Comparison of ENCODE assay signal across 33 cellular contexts in genomic region chr9:8431505-8431904, GRCh38.
"Had no signal": no experiment of that assay in that cellular context is flagged by ENCODE, and none has a peak within 500 bp of the region (broad histone marks: within the 10 kb centered on the region; RNA-seq: fewer than 3 reads in every experiment).

No MANE protein-coding gene starts in this region.

- H3K27me3 Mint-ChIP-seq: activated CD4-positive, alpha-beta memory T cell treated with anti-CD3 and anti-CD28 coated beads, Interleukin-2, amount 10 ng/mL, durations not matched to agents 7 days and 5 days; activated naive CD4-positive, alpha-beta T cell treated with anti-CD3 and anti-CD28 coated beads, Interleukin-2, amount 10 ng/mL, durations not matched to agents 7 days and 5 days; activated naive CD8-positive, alpha-beta T cell; activated naive CD8-positive, alpha-beta T cell treated with anti-CD3 and anti-CD28 coated beads, Interleukin-2, amount 50 U/mL, for 24 hours; T-cell had no signal

- H3K36me3 Mint-ChIP-seq: activated naive CD4-positive, alpha-beta T cell treated with anti-CD3 and anti-CD28 coated beads, Interleukin-2, amount 10 ng/mL, durations not matched to agents 7 days and 5 days; activated naive CD8-positive, alpha-beta T cell; T-cell had no signal

- ATAC-seq: K562, PC-3, Right ventricle myocardium inferior, SK-N-SH treated with all-trans-retinoic acid at 6 μM for 48 hours had no signal

- DNase-seq: activated CD4-positive, alpha-beta memory T cell treated with anti-CD3 and anti-CD28 coated beads, Interleukin-2, amount 10 ng/mL, durations not matched to agents 7 days and 5 days; activated CD4-positive, alpha-beta T cell treated with anti-CD3 and anti-CD28 coated beads for 1 hour; activated CD4-positive, alpha-beta T cell treated with anti-CD3 and anti-CD28 coated beads for 48 hours; activated CD4-positive, CD25-positive, alpha-beta regulatory T cell; activated gamma-delta T cell treated with Interleukin-2 at 50 U/mL for 16 hours; activated naive CD4-positive, alpha-beta T cell treated with anti-CD3 and anti-CD28 coated beads, Interleukin-2, amount 10 ng/mL, durations not matched to agents 7 days and 5 days; activated naive CD8-positive, alpha-beta T cell treated with anti-CD3 and anti-CD28 coated beads, Interleukin-2, amount 50 U/mL, for 24 hours; activated T-cell treated with anti-CD3 and anti-CD28 coated beads, Interleukin-2, amount 50 U/mL, for 1 hour; amniotic stem cell; aorta; brain microvascular endothelial cell; central memory CD4-positive, alpha-beta T cell; NCI-H1092 treated with DMSO at 0.1 percent for 48 hours; NCI-H1417; NCI-H146; NCI-H187; NCI-H2029 treated with DMSO at 0.1 percent for 48 hours; NCI-H2107; NCI-H2171; NCI-H510A; NCI-H526; NCI-H748 treated with DMSO at 0.1 percent for 48 hours; NK-92 treated with Interleukin-12 subunit alpha and Interleukin-12 subunit beta, amount 100 ng/mL, for 24 hours; PC-3; Peyer's patch; SIG-M5; T-cell; T-helper 2 cell; T-helper 9 cell had no signal

- H3K4me3 Mint-ChIP-seq: activated CD4-positive, alpha-beta memory T cell treated with anti-CD3 and anti-CD28 coated beads, Interleukin-2, amount 10 ng/mL, durations not matched to agents 7 days and 5 days; activated naive CD4-positive, alpha-beta T cell treated with anti-CD3 and anti-CD28 coated beads, Interleukin-2, amount 10 ng/mL, durations not matched to agents 7 days and 5 days; activated naive CD8-positive, alpha-beta T cell; T-cell had no signal

- H3K27ac Mint-ChIP-seq: activated CD4-positive, alpha-beta memory T cell treated with anti-CD3 and anti-CD28 coated beads, Interleukin-2, amount 10 ng/mL, durations not matched to agents 7 days and 5 days; activated naive CD4-positive, alpha-beta T cell treated with anti-CD3 and anti-CD28 coated beads, Interleukin-2, amount 10 ng/mL, durations not matched to agents 7 days and 5 days; activated naive CD8-positive, alpha-beta T cell; T-cell had no signal

- H3K9me3 Mint-ChIP-seq: activated CD4-positive, alpha-beta memory T cell treated with anti-CD3 and anti-CD28 coated beads, Interleukin-2, amount 10 ng/mL, durations not matched to agents 7 days and 5 days; activated naive CD4-positive, alpha-beta T cell treated with anti-CD3 and anti-CD28 coated beads, Interleukin-2, amount 10 ng/mL, durations not matched to agents 7 days and 5 days; activated naive CD8-positive, alpha-beta T cell treated with anti-CD3 and anti-CD28 coated beads, Interleukin-2, amount 50 U/mL, for 24 hours; T-cell had no signal

- H3K9me3 ChIP-seq: Peyer's patch had no signal
